32 cellular contexts compared by ENCODE assay signal in the genomic region with DNA sequence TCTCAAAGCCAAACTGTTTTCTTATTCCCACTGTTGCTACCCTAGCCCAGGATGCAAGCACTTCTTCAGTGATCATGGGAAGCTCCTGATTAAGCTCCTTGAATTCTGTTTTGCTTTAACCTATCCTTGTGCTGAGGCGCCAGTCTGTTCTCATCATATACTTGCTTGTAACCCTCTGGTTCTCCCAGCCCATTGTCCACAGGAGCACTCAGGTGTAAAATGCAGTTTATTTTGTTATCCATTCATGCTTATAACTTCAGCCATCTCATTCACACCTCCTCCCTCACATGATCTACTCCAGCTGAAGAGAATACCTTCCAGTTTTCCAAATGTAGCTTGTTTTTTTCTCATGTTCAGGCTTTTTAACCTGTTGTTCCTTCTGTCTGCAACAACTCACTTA.
"Had no signal": no experiment of that assay in that cellular context is flagged by ENCODE, and none has a peak within 500 bp of the region (broad histone marks: within the 10 kb centered on the region; RNA-seq: fewer than 3 reads in every experiment).

No MANE protein-coding gene starts in this region.

- DNase-seq: activated CD4-positive, alpha-beta memory T cell treated with anti-CD3 and anti-CD28 coated beads for 36 hours; activated CD4-positive, alpha-beta T cell treated with anti-CD3 and anti-CD28 coated beads for 36 hours; activated CD4-positive, alpha-beta T cell treated with anti-CD3 and anti-CD28 coated beads, Interleukin-2, amount 10 ng/mL, durations not matched to agents 24 days and 14 days; activated CD4-positive, CD25-positive, alpha-beta regulatory T cell; activated CD4-positive, CD25-positive, alpha-beta regulatory T cell treated with anti-CD3 and anti-CD28 coated beads, Interleukin-2, amount 50 U/mL, for 72 hours; activated CD8-positive, alpha-beta memory T cell treated with anti-CD3 and anti-CD28 coated beads, Interleukin-2, amount 10 ng/mL, durations not matched to agents 7 days and 5 days; activated CD8-positive, alpha-beta memory T cell treated with anti-CD3 and anti-CD28 coated beads, Interleukin-2, amount 50 U/mL, for 4 hours; activated CD8-positive, alpha-beta T cell treated with anti-CD3 and anti-CD28 coated beads, Interleukin-2, amount 10 ng/mL, durations not matched to agents 7 days and 5 days; activated effector memory CD4-positive, alpha-beta T cell treated with anti-CD3 and anti-CD28 coated beads, Interleukin-2, amount 50 U/mL, for 16 hours; activated naive CD4-positive, alpha-beta T cell treated with anti-CD3 and anti-CD28 coated beads for 36 hours; activated naive CD8-positive, alpha-beta T cell treated with anti-CD3 and anti-CD28 coated beads for 36 hours; activated naive CD8-positive, alpha-beta T cell treated with anti-CD3 and anti-CD28 coated beads, Interleukin-2, amount 50 U/mL, for 24 hours; activated T-cell treated with anti-CD3 and anti-CD28 coated beads, Interleukin-2, amount 50 U/mL, for 1 hour; activated T-cell treated with anti-CD3 and anti-CD28 coated beads, Interleukin-2, amount 50 U/mL, for 48 hours; adrenal gland; amygdala; aorta; body of pancreas; caudate nucleus; cortex of kidney; dermis blood vessel endothelial cell; effector CD4-positive, alpha-beta T cell; effector memory CD8-positive, alpha-beta T cell; erythroblast; foreskin keratinocyte; gastrocnemius medialis; glutamatergic neuron; T-helper 2 cell had no signal

- H3K4me1 Mint-ChIP-seq: activated CD4-positive, alpha-beta T cell treated with anti-CD3 and anti-CD28 coated beads for 36 hours; activated CD4-positive, alpha-beta T cell treated with anti-CD3 and anti-CD28 coated beads, Interleukin-2, amount 10 ng/mL, durations not matched to agents 24 days and 14 days; activated CD8-positive, alpha-beta memory T cell treated with anti-CD3 and anti-CD28 coated beads, Interleukin-2, amount 10 ng/mL, durations not matched to agents 7 days and 5 days; activated naive CD4-positive, alpha-beta T cell treated with anti-CD3 and anti-CD28 coated beads, Interleukin-2, amount 50 U/mL, for 24 hours; activated naive CD8-positive, alpha-beta T cell treated with anti-CD3 and anti-CD28 coated beads for 36 hours; activated naive CD8-positive, alpha-beta T cell treated with anti-CD3 and anti-CD28 coated beads, Interleukin-2, amount 50 U/mL, for 24 hours had no signal

- H3K36me3 ChIP-seq: adrenal gland, esophagus muscularis mucosa, gastrocnemius medialis had no signal

- H3K36me3 Mint-ChIP-seq: activated CD4-positive, alpha-beta memory T cell treated with anti-CD3 and anti-CD28 coated beads for 36 hours; activated CD8-positive, alpha-beta memory T cell treated with anti-CD3 and anti-CD28 coated beads, Interleukin-2, amount 10 ng/mL, durations not matched to agents 7 days and 5 days; activated naive CD4-positive, alpha-beta T cell treated with anti-CD3 and anti-CD28 coated beads, Interleukin-2, amount 50 U/mL, for 24 hours; activated naive CD8-positive, alpha-beta T cell treated with anti-CD3 and anti-CD28 coated beads for 36 hours had no signal

- H3K27me3 Mint-ChIP-seq: activated CD4-positive, alpha-beta memory T cell treated with anti-CD3 and anti-CD28 coated beads for 36 hours; activated CD4-positive, alpha-beta T cell treated with anti-CD3 and anti-CD28 coated beads, Interleukin-2, amount 10 ng/mL, durations not matched to agents 24 days and 14 days; activated CD8-positive, alpha-beta memory T cell treated with anti-CD3 and anti-CD28 coated beads, Interleukin-2, amount 10 ng/mL, durations not matched to agents 7 days and 5 days; activated naive CD8-positive, alpha-beta T cell treated with anti-CD3 and anti-CD28 coated beads for 36 hours; effector memory CD8-positive, alpha-beta T cell had no signal

- H3K4me3 Mint-ChIP-seq: activated CD4-positive, alpha-beta memory T cell treated with anti-CD3 and anti-CD28 coated beads for 36 hours; activated CD4-positive, alpha-beta T cell treated with anti-CD3 and anti-CD28 coated beads for 36 hours; activated CD4-positive, alpha-beta T cell treated with anti-CD3 and anti-CD28 coated beads, Interleukin-2, amount 10 ng/mL, durations not matched to agents 24 days and 14 days; activated CD8-positive, alpha-beta memory T cell treated with anti-CD3 and anti-CD28 coated beads, Interleukin-2, amount 10 ng/mL, durations not matched to agents 7 days and 5 days; activated CD8-positive, alpha-beta T cell treated with anti-CD3 and anti-CD28 coated beads, Interleukin-2, amount 10 ng/mL, durations not matched to agents 7 days and 5 days; activated naive CD4-positive, alpha-beta T cell treated with anti-CD3 and anti-CD28 coated beads for 36 hours; activated naive CD4-positive, alpha-beta T cell treated with anti-CD3 and anti-CD28 coated beads, Interleukin-2, amount 50 U/mL, for 24 hours; activated naive CD8-positive, alpha-beta T cell treated with anti-CD3 and anti-CD28 coated beads for 36 hours; activated naive CD8-positive, alpha-beta T cell treated with anti-CD3 and anti-CD28 coated beads, Interleukin-2, amount 50 U/mL, for 24 hours; activated T-helper 1 cell treated with anti-CD3 and anti-CD28 coated beads, Interleukin-12 subunit alpha, Interleukin-12 subunit beta, Interleukin-2, Interleukin-4 antibody, amounts not matched to agents 30 ng/mL and 10 ng/mL and 1 ng/mL, durations not matched to agents 14 hours and 24 hours and 36 hours; effector memory CD8-positive, alpha-beta T cell had no signal

- H3K27ac ChIP-seq: adrenal gland, body of pancreas, esophagus muscularis mucosa, foreskin keratinocyte, gastrocnemius medialis had no signal

- H3K9me3 Mint-ChIP-seq: activated CD4-positive, alpha-beta memory T cell treated with anti-CD3 and anti-CD28 coated beads for 36 hours; activated CD4-positive, alpha-beta T cell treated with anti-CD3 and anti-CD28 coated beads, Interleukin-2, amount 10 ng/mL, durations not matched to agents 24 days and 14 days; activated naive CD4-positive, alpha-beta T cell treated with anti-CD3 and anti-CD28 coated beads for 36 hours; activated naive CD8-positive, alpha-beta T cell treated with anti-CD3 and anti-CD28 coated beads for 36 hours; activated naive CD8-positive, alpha-beta T cell treated with anti-CD3 and anti-CD28 coated beads, Interleukin-2, amount 50 U/mL, for 24 hours; activated T-helper 1 cell treated with anti-CD3 and anti-CD28 coated beads, Interleukin-12 subunit alpha, Interleukin-12 subunit beta, Interleukin-2, Interleukin-4 antibody, amounts not matched to agents 30 ng/mL and 10 ng/mL and 1 ng/mL, durations not matched to agents 14 hours and 24 hours and 36 hours; activated T-helper 2 cell treated with anti-CD3 and anti-CD28 coated beads, Interferon-gamma antibody, Interleukin-2, Interleukin-4, amounts not matched to agents 10 μg/mL and 5 μg/mL and 100 μg/mL, durations not matched to agents 14 hours and 24 hours and 36 hours had no signal

- ATAC-seq: activated CD4-positive, alpha-beta T cell treated with anti-CD3 and anti-CD28 coated beads for 36 hours; activated CD8-positive, alpha-beta memory T cell treated with anti-CD3 and anti-CD28 coated beads, Interleukin-2, amount 10 ng/mL, durations not matched to agents 7 days and 5 days; activated CD8-positive, alpha-beta T cell treated with anti-CD3 and anti-CD28 coated beads, Interleukin-2, amount 10 ng/mL, durations not matched to agents 7 days and 5 days; activated naive CD8-positive, alpha-beta T cell treated with anti-CD3 and anti-CD28 coated beads, Interleukin-2, amount 50 U/mL, for 24 hours; body of pancreas; effector memory CD8-positive, alpha-beta T cell; foreskin keratinocyte; gastrocnemius medialis had no signal

- H3K27ac Mint-ChIP-seq: activated CD4-positive, alpha-beta memory T cell treated with anti-CD3 and anti-CD28 coated beads for 36 hours; activated CD4-positive, alpha-beta T cell treated with anti-CD3 and anti-CD28 coated beads for 36 hours; activated CD4-positive, alpha-beta T cell treated with anti-CD3 and anti-CD28 coated beads, Interleukin-2, amount 10 ng/mL, durations not matched to agents 24 days and 14 days; activated CD8-positive, alpha-beta memory T cell treated with anti-CD3 and anti-CD28 coated beads, Interleukin-2, amount 10 ng/mL, durations not matched to agents 7 days and 5 days; activated CD8-positive, alpha-beta T cell treated with anti-CD3 and anti-CD28 coated beads, Interleukin-2, amount 10 ng/mL, durations not matched to agents 7 days and 5 days; activated naive CD4-positive, alpha-beta T cell treated with anti-CD3 and anti-CD28 coated beads for 36 hours; activated naive CD4-positive, alpha-beta T cell treated with anti-CD3 and anti-CD28 coated beads, Interleukin-2, amount 50 U/mL, for 24 hours; activated naive CD8-positive, alpha-beta T cell treated with anti-CD3 and anti-CD28 coated beads for 36 hours; activated naive CD8-positive, alpha-beta T cell treated with anti-CD3 and anti-CD28 coated beads, Interleukin-2, amount 50 U/mL, for 24 hours; activated T-helper 1 cell treated with anti-CD3 and anti-CD28 coated beads, Interleukin-12 subunit alpha, Interleukin-12 subunit beta, Interleukin-2, Interleukin-4 antibody, amounts not matched to agents 30 ng/mL and 10 ng/mL and 1 ng/mL, durations not matched to agents 14 hours and 24 hours and 36 hours; activated T-helper 2 cell treated with anti-CD3 and anti-CD28 coated beads, Interferon-gamma antibody, Interleukin-2, Interleukin-4, amounts not matched to agents 10 μg/mL and 5 μg/mL and 100 μg/mL, durations not matched to agents 14 hours and 24 hours and 36 hours; effector memory CD8-positive, alpha-beta T cell had no signal

- H3K27me3 ChIP-seq: adrenal gland, body of pancreas, esophagus muscularis mucosa, foreskin keratinocyte, gastrocnemius medialis had no signal

- H3K9me3 ChIP-seq: adrenal gland, body of pancreas, esophagus muscularis mucosa, gastrocnemius medialis had no signal

- H3K4me1 ChIP-seq: adrenal gland, body of pancreas, esophagus muscularis mucosa, foreskin keratinocyte, gastrocnemius medialis had no signal

- H3K4me3 ChIP-seq: adrenal gland, body of pancreas, esophagus muscularis mucosa, gastrocnemius medialis had no signal
